ENCODE assay signal across 1 cellular context in the genomic region with DNA sequence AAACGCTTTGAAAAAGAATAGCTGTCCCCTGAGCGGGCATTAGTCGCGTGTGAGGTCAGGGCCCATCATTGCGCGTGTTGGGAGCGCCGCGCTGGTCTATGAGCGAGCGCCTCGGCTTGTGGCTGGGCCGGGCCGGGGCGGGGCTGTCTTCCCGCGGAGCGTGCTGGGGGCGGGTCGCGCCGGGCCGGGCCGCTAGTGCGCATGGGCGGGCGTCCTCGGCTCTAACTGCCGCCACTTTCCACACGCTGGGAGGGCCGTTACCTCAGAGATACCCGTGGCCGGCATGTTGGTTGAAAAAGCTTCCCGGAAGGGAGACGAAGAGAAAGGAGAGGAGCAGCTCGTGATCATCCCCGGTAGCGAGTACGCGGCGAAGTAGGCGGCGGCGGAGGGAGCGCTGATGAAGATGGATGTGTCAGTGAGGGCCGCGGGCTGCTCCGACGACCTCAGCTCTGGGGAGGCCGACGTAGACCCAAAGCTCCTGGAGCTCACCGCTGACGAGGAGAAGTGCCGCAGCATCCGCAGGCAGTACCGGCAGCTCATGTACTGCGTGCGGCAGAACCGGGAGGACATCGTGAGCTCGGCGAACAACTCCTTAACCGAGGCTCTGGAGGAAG.
A peak's percentile ranks its signal among the peaks of the same experiment; 100 is the strongest.
TF ChIP-seq lines count a peak whose summit lies in the region.

TSS of gene EID3 (plus strand) at position 202 of the 614 bp plus-strand sequence. CDS start at position 398, 196 bp downstream.

TF ChIP-seq in GM12878, 131 proteins besides CTCF, POLR2A, EP300 and RAD21 (continued from another document and continues in another):
- TF ChIP-seq E2F4 (IDR thresholded peaks at IDR 0.05; ENCODE audit: low read depth, low read length) (no peak), SUPT20H (IDR thresholded peaks at IDR 0.05; ENCODE audit: borderline replicate concordance, control insufficient read depth, low read depth, low read length) (no peak), POLR2AphosphoS2 (IDR thresholded peaks at IDR 0.05; ENCODE audit: low read depth, low read length) (no peak), ZNF592 (IDR thresholded peaks at IDR 0.05) (no peak), TCF7 (IDR thresholded peaks at IDR 0.05; ENCODE audit: borderline replicate concordance) (no peak), NR2C1 (IDR thresholded peaks at IDR 0.05) (no peak), EZH2 (IDR thresholded peaks at IDR 0.05; ENCODE audit: borderline replicate concordance, control insufficient read depth, low read depth, low read length) (no peak), SMAD1 (IDR thresholded peaks at IDR 0.05; ENCODE audit: low read depth, partially characterized antibody) (no peak), RELA (IDR thresholded peaks at IDR 0.05; ENCODE audit: borderline replicate concordance, partially characterized antibody) (no peak), ZBTB4 (CRISPR knock-in tag; IDR thresholded peaks at IDR 0.05) (no peak), ZBED1 (IDR thresholded peaks at IDR 0.05; ENCODE audit: borderline replicate concordance) (no peak), ZNF24 (IDR thresholded peaks at IDR 0.05) (no peak), POU2F2 (IDR thresholded peaks at IDR 0.05; ENCODE audit: borderline replicate concordance, low read depth, low read length) (no peak), SREBF1 (IDR thresholded peaks at IDR 0.05; ENCODE audit: low read length) (no peak), MTA3 (IDR thresholded peaks at IDR 0.05; ENCODE audit: borderline replicate concordance, low read length) (no peak), BMI1 (IDR thresholded peaks at IDR 0.05; ENCODE audit: borderline replicate concordance) (no peak), ZNF207 (IDR thresholded peaks at IDR 0.05; ENCODE audit: borderline replicate concordance) (no peak), PAX8 (IDR thresholded peaks at IDR 0.05) (no peak), DPF2 (IDR thresholded peaks at IDR 0.05) (no peak), PBX3 (IDR thresholded peaks at IDR 0.05; ENCODE audit: insufficient replicate concordance, low read depth, low read length) (no peak), KDM1A (IDR thresholded peaks at IDR 0.05; ENCODE audit: borderline replicate concordance) (no peak), CBX5 (IDR thresholded peaks at IDR 0.05; ENCODE audit: low read depth) (0 out of 2 replicates have a peak, but pooled peaks have one; percentile 31), RBBP5 (conservative IDR thresholded peaks at IDR 0.05) (no peak), EGR1 (IDR thresholded peaks at IDR 0.05; ENCODE audit: borderline replicate concordance in 1 of 2, low read depth in 2 of 2, low read length in 2 of 2) (no peak; a peak in 1 of 3 replicates)
- TF ChIP-seq, protein P1, sequence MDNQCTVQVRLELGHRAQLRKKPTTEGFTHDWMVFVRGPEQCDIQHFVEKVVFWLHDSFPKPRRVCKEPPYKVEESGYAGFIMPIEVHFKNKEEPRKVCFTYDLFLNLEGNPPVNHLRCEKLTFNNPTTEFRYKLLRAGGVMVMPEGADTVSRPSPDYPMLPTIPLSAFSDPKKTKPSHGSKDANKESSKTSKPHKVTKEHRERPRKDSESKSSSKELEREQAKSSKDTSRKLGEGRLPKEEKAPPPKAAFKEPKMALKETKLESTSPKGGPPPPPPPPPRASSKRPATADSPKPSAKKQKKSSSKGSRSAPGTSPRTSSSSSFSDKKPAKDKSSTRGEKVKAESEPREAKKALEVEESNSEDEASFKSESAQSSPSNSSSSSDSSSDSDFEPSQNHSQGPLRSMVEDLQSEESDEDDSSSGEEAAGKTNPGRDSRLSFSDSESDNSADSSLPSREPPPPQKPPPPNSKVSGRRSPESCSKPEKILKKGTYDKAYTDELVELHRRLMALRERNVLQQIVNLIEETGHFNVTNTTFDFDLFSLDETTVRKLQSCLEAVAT (IDR thresholded peaks at IDR 0.05): no peak
- TF ChIP-seq, protein P2, sequence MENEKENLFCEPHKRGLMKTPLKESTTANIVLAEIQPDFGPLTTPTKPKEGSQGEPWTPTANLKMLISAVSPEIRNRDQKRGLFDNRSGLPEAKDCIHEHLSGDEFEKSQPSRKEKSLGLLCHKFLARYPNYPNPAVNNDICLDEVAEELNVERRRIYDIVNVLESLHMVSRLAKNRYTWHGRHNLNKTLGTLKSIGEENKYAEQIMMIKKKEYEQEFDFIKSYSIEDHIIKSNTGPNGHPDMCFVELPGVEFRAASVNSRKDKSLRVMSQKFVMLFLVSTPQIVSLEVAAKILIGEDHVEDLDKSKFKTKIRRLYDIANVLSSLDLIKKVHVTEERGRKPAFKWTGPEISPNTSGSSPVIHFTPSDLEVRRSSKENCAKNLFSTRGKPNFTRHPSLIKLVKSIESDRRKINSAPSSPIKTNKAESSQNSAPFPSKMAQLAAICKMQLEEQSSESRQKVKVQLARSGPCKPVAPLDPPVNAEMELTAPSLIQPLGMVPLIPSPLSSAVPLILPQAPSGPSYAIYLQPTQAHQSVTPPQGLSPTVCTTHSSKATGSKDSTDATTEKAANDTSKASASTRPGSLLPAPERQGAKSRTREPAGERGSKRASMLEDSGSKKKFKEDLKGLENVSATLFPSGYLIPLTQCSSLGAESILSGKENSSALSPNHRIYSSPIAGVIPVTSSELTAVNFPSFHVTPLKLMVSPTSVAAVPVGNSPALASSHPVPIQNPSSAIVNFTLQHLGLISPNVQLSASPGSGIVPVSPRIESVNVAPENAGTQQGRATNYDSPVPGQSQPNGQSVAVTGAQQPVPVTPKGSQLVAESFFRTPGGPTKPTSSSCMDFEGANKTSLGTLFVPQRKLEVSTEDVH (IDR thresholded peaks at IDR 0.05; ENCODE audit: low read depth, partially characterized antibody): no peak
- TF ChIP-seq, protein P3, sequence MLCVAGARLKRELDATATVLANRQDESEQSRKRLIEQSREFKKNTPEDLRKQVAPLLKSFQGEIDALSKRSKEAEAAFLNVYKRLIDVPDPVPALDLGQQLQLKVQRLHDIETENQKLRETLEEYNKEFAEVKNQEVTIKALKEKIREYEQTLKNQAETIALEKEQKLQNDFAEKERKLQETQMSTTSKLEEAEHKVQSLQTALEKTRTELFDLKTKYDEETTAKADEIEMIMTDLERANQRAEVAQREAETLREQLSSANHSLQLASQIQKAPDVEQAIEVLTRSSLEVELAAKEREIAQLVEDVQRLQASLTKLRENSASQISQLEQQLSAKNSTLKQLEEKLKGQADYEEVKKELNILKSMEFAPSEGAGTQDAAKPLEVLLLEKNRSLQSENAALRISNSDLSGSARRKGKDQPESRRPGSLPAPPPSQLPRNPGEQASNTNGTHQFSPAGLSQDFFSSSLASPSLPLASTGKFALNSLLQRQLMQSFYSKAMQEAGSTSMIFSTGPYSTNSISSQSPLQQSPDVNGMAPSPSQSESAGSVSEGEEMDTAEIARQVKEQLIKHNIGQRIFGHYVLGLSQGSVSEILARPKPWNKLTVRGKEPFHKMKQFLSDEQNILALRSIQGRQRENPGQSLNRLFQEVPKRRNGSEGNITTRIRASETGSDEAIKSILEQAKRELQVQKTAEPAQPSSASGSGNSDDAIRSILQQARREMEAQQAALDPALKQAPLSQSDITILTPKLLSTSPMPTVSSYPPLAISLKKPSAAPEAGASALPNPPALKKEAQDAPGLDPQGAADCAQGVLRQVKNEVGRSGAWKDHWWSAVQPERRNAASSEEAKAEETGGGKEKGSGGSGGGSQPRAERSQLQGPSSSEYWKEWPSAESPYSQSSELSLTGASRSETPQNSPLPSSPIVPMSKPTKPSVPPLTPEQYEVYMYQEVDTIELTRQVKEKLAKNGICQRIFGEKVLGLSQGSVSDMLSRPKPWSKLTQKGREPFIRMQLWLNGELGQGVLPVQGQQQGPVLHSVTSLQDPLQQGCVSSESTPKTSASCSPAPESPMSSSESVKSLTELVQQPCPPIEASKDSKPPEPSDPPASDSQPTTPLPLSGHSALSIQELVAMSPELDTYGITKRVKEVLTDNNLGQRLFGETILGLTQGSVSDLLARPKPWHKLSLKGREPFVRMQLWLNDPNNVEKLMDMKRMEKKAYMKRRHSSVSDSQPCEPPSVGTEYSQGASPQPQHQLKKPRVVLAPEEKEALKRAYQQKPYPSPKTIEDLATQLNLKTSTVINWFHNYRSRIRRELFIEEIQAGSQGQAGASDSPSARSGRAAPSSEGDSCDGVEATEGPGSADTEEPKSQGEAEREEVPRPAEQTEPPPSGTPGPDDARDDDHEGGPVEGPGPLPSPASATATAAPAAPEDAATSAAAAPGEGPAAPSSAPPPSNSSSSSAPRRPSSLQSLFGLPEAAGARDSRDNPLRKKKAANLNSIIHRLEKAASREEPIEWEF (IDR thresholded peaks at IDR 0.05; ENCODE audit: insufficient replicate concordance, low read depth, low read length): no peak
- TF ChIP-seq, protein P4, sequence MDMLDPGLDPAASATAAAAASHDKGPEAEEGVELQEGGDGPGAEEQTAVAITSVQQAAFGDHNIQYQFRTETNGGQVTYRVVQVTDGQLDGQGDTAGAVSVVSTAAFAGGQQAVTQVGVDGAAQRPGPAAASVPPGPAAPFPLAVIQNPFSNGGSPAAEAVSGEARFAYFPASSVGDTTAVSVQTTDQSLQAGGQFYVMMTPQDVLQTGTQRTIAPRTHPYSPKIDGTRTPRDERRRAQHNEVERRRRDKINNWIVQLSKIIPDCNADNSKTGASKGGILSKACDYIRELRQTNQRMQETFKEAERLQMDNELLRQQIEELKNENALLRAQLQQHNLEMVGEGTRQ (IDR thresholded peaks at IDR 0.05; ENCODE audit: borderline replicate concordance, low read depth, low read length): no peak
